In the genomic region with DNA sequence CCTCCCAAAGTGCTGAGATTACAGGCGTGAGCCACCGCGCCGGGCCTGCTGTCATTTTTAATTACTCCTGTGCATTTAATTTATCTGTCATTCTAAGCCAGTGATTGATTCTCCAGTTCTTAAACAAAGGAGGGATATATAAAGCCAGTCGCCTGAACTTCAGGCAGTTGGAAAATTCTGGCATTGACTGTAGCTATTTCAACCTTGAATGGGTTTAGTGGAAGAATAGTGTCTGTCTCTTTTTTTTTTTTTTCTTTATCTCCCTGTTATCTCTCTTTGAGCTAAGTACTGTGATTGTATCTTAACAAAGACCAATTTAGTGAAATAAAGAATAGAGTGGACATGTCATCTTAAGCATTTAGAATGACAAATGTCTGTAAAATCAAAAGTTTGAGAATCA, we compare ENCODE assay signal across 13 cellular contexts.
"Had no signal": no experiment of that assay in that cellular context is flagged by ENCODE, and none has a peak within 500 bp of the region (broad histone marks: within the 10 kb centered on the region; RNA-seq: fewer than 3 reads in every experiment).

No MANE protein-coding gene starts in this region.

- ATAC-seq: activated CD8-positive, alpha-beta T cell treated with anti-CD3 and anti-CD28 coated beads for 36 hours; left ventricle myocardium superior; natural killer cell treated with Interleukin-12 subunit alpha and Interleukin-12 subunit beta and Interleukin-15 and Interleukin-18, amount 100 ng/mL, for 72 hours; stimulated activated naive B cell treated with anti-CD40 and anti-IgM and Interleukin-4, amounts not matched to agents 10 μg/mL and 1 μg/mL and 100 μg/mL, for 72 hours had no signal

- DNase-seq: activated CD8-positive, alpha-beta memory T cell treated with anti-CD3 and anti-CD28 coated beads, Interleukin-2, amount 50 U/mL, for 48 hours; activated CD8-positive, alpha-beta T cell treated with anti-CD3 and anti-CD28 coated beads for 36 hours; activated naive CD4-positive, alpha-beta T cell treated with anti-CD3 and anti-CD28 coated beads for 36 hours; glutamatergic neuron; hypothalamus; left ventricle myocardium superior; stimulated activated CD4-positive, alpha-beta T cell treated with anti-CD3 and anti-CD28 coated beads, Interleukin-2, amount 100 ng/mL, for 48 hours; stimulated activated naive B cell treated with anti-CD40 and anti-IgM and Interleukin-4, amounts not matched to agents 10 μg/mL and 1 μg/mL and 100 μg/mL, for 72 hours; T-helper 9 cell; thyroid gland had no signal

- H3K27me3 Mint-ChIP-seq: activated CD8-positive, alpha-beta T cell treated with anti-CD3 and anti-CD28 coated beads for 36 hours; memory B cell; natural killer cell treated with Interleukin-12 subunit alpha and Interleukin-12 subunit beta and Interleukin-15 and Interleukin-18, amount 100 ng/mL, for 72 hours; progenitor cell of endocrine pancreas; stimulated activated naive B cell treated with anti-CD40 and anti-IgM and Interleukin-4, amounts not matched to agents 10 μg/mL and 1 μg/mL and 100 μg/mL, for 72 hours had no signal

- H3K36me3 Mint-ChIP-seq: memory B cell; stimulated activated naive B cell treated with anti-CD40 and anti-IgM and Interleukin-4, amounts not matched to agents 10 μg/mL and 1 μg/mL and 100 μg/mL, for 72 hours had no signal

- H3K4me3 Mint-ChIP-seq: activated CD8-positive, alpha-beta T cell treated with anti-CD3 and anti-CD28 coated beads for 36 hours; activated naive CD4-positive, alpha-beta T cell treated with anti-CD3 and anti-CD28 coated beads for 36 hours; memory B cell; natural killer cell treated with Interleukin-12 subunit alpha and Interleukin-12 subunit beta and Interleukin-15 and Interleukin-18, amount 100 ng/mL, for 72 hours; stimulated activated naive B cell treated with anti-CD40 and anti-IgM and Interleukin-4, amounts not matched to agents 10 μg/mL and 1 μg/mL and 100 μg/mL, for 72 hours had no signal

- H3K9me3 Mint-ChIP-seq: activated CD8-positive, alpha-beta T cell treated with anti-CD3 and anti-CD28 coated beads for 36 hours; activated naive CD4-positive, alpha-beta T cell treated with anti-CD3 and anti-CD28 coated beads for 36 hours; memory B cell; natural killer cell treated with Interleukin-12 subunit alpha and Interleukin-12 subunit beta and Interleukin-15 and Interleukin-18, amount 100 ng/mL, for 72 hours; stimulated activated naive B cell treated with anti-CD40 and anti-IgM and Interleukin-4, amounts not matched to agents 10 μg/mL and 1 μg/mL and 100 μg/mL, for 72 hours had no signal

- H3K27ac Mint-ChIP-seq: activated CD8-positive, alpha-beta T cell treated with anti-CD3 and anti-CD28 coated beads for 36 hours; activated naive CD4-positive, alpha-beta T cell treated with anti-CD3 and anti-CD28 coated beads for 36 hours; memory B cell; natural killer cell treated with Interleukin-12 subunit alpha and Interleukin-12 subunit beta and Interleukin-15 and Interleukin-18, amount 100 ng/mL, for 72 hours; stimulated activated naive B cell treated with anti-CD40 and anti-IgM and Interleukin-4, amounts not matched to agents 10 μg/mL and 1 μg/mL and 100 μg/mL, for 72 hours had no signal
